Comparison of ENCODE assay signal across 10 cellular contexts in the genomic region with DNA sequence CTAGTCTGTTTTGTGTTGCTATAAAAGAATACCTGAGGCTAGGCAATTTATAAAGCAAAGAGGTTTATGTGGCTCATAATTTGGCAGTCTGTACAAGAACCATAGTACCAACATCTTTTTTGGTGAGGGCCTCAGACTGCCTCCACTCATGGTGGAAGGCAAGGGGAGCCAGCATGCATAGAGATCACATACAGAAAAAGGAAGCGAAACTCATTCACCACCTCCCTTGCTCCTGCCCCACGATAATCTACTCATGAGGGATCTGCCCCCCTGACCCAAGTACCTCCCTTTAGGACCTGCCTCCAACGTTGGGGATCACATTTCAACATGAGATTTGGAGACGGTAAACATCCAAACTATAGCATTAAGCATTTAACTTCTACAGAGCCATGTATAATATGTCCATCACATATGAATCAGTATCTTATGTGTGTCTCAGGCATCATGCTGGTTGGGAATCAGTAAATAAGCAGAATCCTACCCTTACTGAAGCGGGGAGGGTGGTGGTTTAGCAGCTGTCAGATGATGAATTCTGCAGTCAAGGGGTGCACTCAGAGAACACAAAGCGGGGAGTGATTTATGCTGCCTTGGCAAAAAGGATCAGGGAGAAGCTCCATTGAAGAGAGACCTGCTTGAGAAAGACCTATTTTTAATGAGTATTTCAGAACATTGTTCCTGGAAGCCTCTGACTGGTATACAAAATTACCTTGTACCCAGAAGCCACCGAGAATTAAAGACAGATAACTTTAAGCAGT. TPM values are rescaled to one million over a fixed set of nuclear protein-coding genes. Genes with fewer than 3 reads are reported as not detected.
DNase-seq lines count a peak whose midpoint lies in the region; ATAC-seq, FAIRE-seq and TF ChIP-seq lines count a peak whose summit lies in the region.
"Had no signal": no experiment of that assay in that cellular context is flagged by ENCODE, and none has a peak within 500 bp of the region (broad histone marks: within the 10 kb centered on the region; RNA-seq: fewer than 3 reads in every experiment).

No MANE protein-coding gene starts in this region.

- no peaks in the 10 kb centered on the region for H3K4me1 Mint-ChIP-seq in CD8-positive, alpha-beta memory T cell
- peaks cover 0 to 8% (median under 1%) of the 10 kb centered on the region in 4 donors for H3K4me1 Mint-ChIP-seq in naive thymus-derived CD8-positive, alpha-beta T cell

- POLR2A ChIA-PET in K562 (lab: Yijun Ruan, JAX), result interaction anchor here (0.6 to 2.3 kb wide), 4 partner anchors 9 to 1739 kb away, joined by 3 to 11 read pairs (median 3); no protein-coding TSS in a partner anchor
- POLR2A ChIA-PET in CD8-positive, alpha-beta memory T cell (lab: Charles Lee), result no interaction called here
- POLR2A ChIA-PET in naive thymus-derived CD8-positive, alpha-beta T cell (lab: Charles Lee), result no interaction called here

- WGBS in K562 (ENCODE audit: insufficient coverage, low coverage, missing lambda C conversion rate), result 67% methylated on average over 7 of the region's 7 CpGs

- CTCF ChIA-PET in K562 (lab: Yijun Ruan, JAX; ENCODE audit: low intra/inter-chr PET ratio), result no interaction called here
- CTCF ChIA-PET in CD8-positive, alpha-beta memory T cell (lab: Charles Lee), result interaction anchor here (0.6 to 0.9 kb wide), 2 partner anchors 44 to 206 kb away, joined by 3 read pairs; no protein-coding TSS in a partner anchor

- H3K36me3 ChIP-seq in K562 (ENCODE audit: control insufficient read depth, insufficient read depth, low read length) (peaks cover 98% of the 10 kb centered on the region), WERI-Rb-1 (peaks cover 86% of the 10 kb centered on the region)
- H3K36me3 ChIP-seq in CD8-positive, alpha-beta memory T cell (ENCODE audit: insufficient read depth, low read length), result peaks cover 58% of the 10 kb centered on the region

- no peak for TF ChIP-seq CTCF in K562 (IDR thresholded peaks at IDR 0.05 in 2 of 3, conservative IDR thresholded peaks at IDR 0.05 in 1 of 3; ENCODE audit: insufficient read depth in 2 of 3, low read depth in 1 of 3, low read length in 3 of 3)
- no peak for TF ChIP-seq CTCF in WERI-Rb-1 (IDR thresholded peaks at IDR 0.05; ENCODE audit: low read depth, low read length)

- in situ Hi-C loops in K562 (cut with MboI), result no loop called here

- H3K27ac ChIP-seq in K562 (ENCODE audit: extremely low read depth, low read depth, low read length) (no peak overlapping the region), WERI-Rb-1 (no peak overlapping the region)
- no peak overlapping the region for H3K27ac ChIP-seq in CD8-positive, alpha-beta memory T cell (ENCODE audit: low read depth, low read length)
- H3K27ac ChIP-seq: thoracic aorta had no signal

- DNase-seq in K562 (ENCODE audit: extremely low read depth in 1 of 4, low spot score in 3 of 4) (no peak), WERI-Rb-1 (no peak), inferior parietal cortex (ENCODE audit: extremely low spot score) (no peak)
- DNase-seq in CD8-positive, alpha-beta memory T cell, result no peak
- no peak for DNase-seq in naive thymus-derived CD8-positive, alpha-beta T cell
- DNase-seq: dorsolateral prefrontal cortex had no signal

- H3K4me1 ChIP-seq in K562 (replicated peaks in 1 of 2; ENCODE audit: control insufficient read depth in 2 of 2, insufficient read depth in 2 of 2, low read length in 2 of 2), result no peaks in the 10 kb centered on the region
- no peaks in the 10 kb centered on the region for H3K4me1 ChIP-seq in CD8-positive, alpha-beta memory T cell (ENCODE audit: insufficient read depth, low read length)

- H3K9me1 ChIP-seq in K562 (ENCODE audit: control insufficient read depth, insufficient read depth, low read length), result no peaks in the 10 kb centered on the region

- no peaks in the 10 kb centered on the region for H3K79me2 ChIP-seq in K562 (ENCODE audit: control insufficient read depth, insufficient read depth, low read length)

- H3K9me3 Mint-ChIP-seq in CD8-positive, alpha-beta memory T cell, result no peaks in the 10 kb centered on the region
- H3K9me3 Mint-ChIP-seq in naive thymus-derived CD8-positive, alpha-beta T cell, result no peaks in the 10 kb centered on the region

- ATAC-seq in GM18517 (IDR thresholded peaks at IDR 0.05; ENCODE audit: unreplicated experiment), result peak; percentile 96
- ATAC-seq in GM21529 (IDR thresholded peaks at IDR 0.05; ENCODE audit: unreplicated experiment), result peak; percentile 92
- ATAC-seq in HG03354 (IDR thresholded peaks at IDR 0.05; ENCODE audit: poor library complexity, severe bottlenecking, unreplicated experiment), result peak; percentile 91
- no peak for ATAC-seq in K562
- ATAC-seq in naive thymus-derived CD8-positive, alpha-beta T cell, result no peak

- no peak overlapping the region for H3K4me3 Mint-ChIP-seq in CD8-positive, alpha-beta memory T cell
- no peak overlapping the region for H3K4me3 Mint-ChIP-seq in naive thymus-derived CD8-positive, alpha-beta T cell

- H2AFZ ChIP-seq in K562 (ENCODE audit: low read depth, low read length), result no peak overlapping the region

- intact Hi-C loops in K562 (cut with micrococcal nuclease), result no loop called here

- H4K20me1 ChIP-seq in K562 (replicated peaks; ENCODE audit: control insufficient read depth, insufficient read depth, low read length), result no peaks in the 10 kb centered on the region

- no peak overlapping the region for H3K4me2 ChIP-seq in K562 (ENCODE audit: insufficient read depth, low read length)

- no peak for TF ChIP-seq RAD21 in K562 (CRISPR knock-in tag; conservative IDR thresholded peaks at IDR 0.05 in 1 of 2, IDR thresholded peaks at IDR 0.05 in 1 of 2)

- H3K27me3 ChIP-seq in K562 (ENCODE audit: control insufficient read depth in 2 of 2, insufficient read depth in 2 of 2, low read length in 2 of 2) (no peaks in the 10 kb centered on the region), WERI-Rb-1 (ENCODE audit: insufficient read depth, low read depth, severe bottlenecking) (no peaks in the 10 kb centered on the region)
- H3K27me3 ChIP-seq in CD8-positive, alpha-beta memory T cell (ENCODE audit: insufficient read depth, low read length, poor library complexity, severe bottlenecking), result no peaks in the 10 kb centered on the region
- H3K27me3 ChIP-seq: dorsolateral prefrontal cortex had no signal

- peak; percentile 11 for FAIRE-seq in K562 (lab: Jason Lieb, UNC)

- H3K27ac Mint-ChIP-seq in CD8-positive, alpha-beta memory T cell, result peak overlapping the region in 2 of 8 donors; percentile 55 to 62
- H3K27ac Mint-ChIP-seq in naive thymus-derived CD8-positive, alpha-beta T cell, result peak overlapping the region in 3 of 10 donors; percentile 9 to 54 (median 11)

- TF ChIP-seq EP300 in K562 (IDR thresholded peaks at IDR 0.05; ENCODE audit: low read length), result no peak

- no peak overlapping the region for H3K9ac ChIP-seq in K562 (ENCODE audit: insufficient read depth in 1 of 2, low read depth in 2 of 2, low read length in 2 of 2)

- H3K9me3 ChIP-seq in K562 (replicated peaks; ENCODE audit: control insufficient read depth, insufficient read depth, low read depth, low read length), result no peaks in the 10 kb centered on the region
- no peaks in the 10 kb centered on the region for H3K9me3 ChIP-seq in CD8-positive, alpha-beta memory T cell (ENCODE audit: low read length)
- no peaks in the 10 kb centered on the region for H3K9me3 ChIP-seq in WERI-Rb-1 (ENCODE audit: severe bottlenecking)
- H3K9me3 ChIP-seq: thoracic aorta had no signal

- BruUV-seq in K562 (replicated peaks; lab: Mats Ljungman, UMichigan), result no TSS peak

- peaks cover 42 to 97% (median 47%) of the 10 kb centered on the region in 3 donors for H3K36me3 Mint-ChIP-seq in CD8-positive, alpha-beta memory T cell
- peaks cover 3 to 98% (median 35%) of the 10 kb centered on the region in 3 donors for H3K36me3 Mint-ChIP-seq in naive thymus-derived CD8-positive, alpha-beta T cell

- H3K4me3 ChIP-seq in K562 (no peak overlapping the region), WERI-Rb-1 (ENCODE audit: low read depth, low read length) (no peak overlapping the region)
- no peak overlapping the region for H3K4me3 ChIP-seq in CD8-positive, alpha-beta memory T cell (ENCODE audit: low read length)
- H3K4me3 ChIP-seq: dorsolateral prefrontal cortex, thoracic aorta had no signal

- no peaks in the 10 kb centered on the region for H3K27me3 Mint-ChIP-seq in CD8-positive, alpha-beta memory T cell
- H3K27me3 Mint-ChIP-seq in naive thymus-derived CD8-positive, alpha-beta T cell, result no peaks in the 10 kb centered on the region

- TF ChIP-seq POLR2A in K562 (conservative IDR thresholded peaks at IDR 0.05), result no peak

RNA-seq across cellular contexts. Expression of gene HMGXB3, which starts 34.8 kb away (rescaled TPM):
- total RNA-seq in K562 (2011; cell fraction: chromatin; rRNA removed; ENCODE audit: low replicate concordance), result 126 and 156 TPM in 2 replicates
- total RNA-seq in K562 (2011; cell fraction: nucleolus; rRNA removed), result 104 and 109 TPM in 2 replicates
- 92.4 and 96.9 TPM in 2 replicates for total RNA-seq in K562 (2011; cell fraction: nucleoplasm; rRNA removed)
- 32.1 and 44.2 TPM in 2 replicates for total RNA-seq in K562 (2014; rRNA removed)
- total RNA-seq in K562 (2014; rRNA removed; fragmentation: Illumina TruSeq; extraction: Trizol), result 32.2 and 34.3 TPM in 2 replicates
- total RNA-seq in K562 (2015; rRNA removed; fragmentation: Illumina TruSeq; extraction: Trizol), result 32.2 and 34.7 TPM in 2 replicates
- 44.1 and 44.3 TPM in 2 replicates for total RNA-seq in K562 (2021)
- 44.0 and 47.5 TPM in 2 replicates for polyA plus RNA-seq in K562 (2011; rRNA removed)
- 37.8 and 42.6 TPM in 2 replicates for polyA plus RNA-seq in K562 (2011; cell fraction: cytosol; rRNA removed)
- 119 and 131 TPM in 2 replicates for polyA plus RNA-seq in K562 (2011; cell fraction: nucleus; rRNA removed)
- polyA plus RNA-seq in K562 (2012), result 26.6 and 30.2 TPM in 2 replicates
- polyA plus RNA-seq in K562 (2014; fragmentation: Illumina TruSeq; extraction: Trizol), result 40.0 and 41.0 TPM in 2 replicates
- polyA plus RNA-seq in K562 (2014; fragmentation: Nextera tagmentation; extraction: Ambion mirVana), result 1 to 10 TPM; 1.8 to 2.1 TPM
- 31.7 and 31.9 TPM in 2 replicates for polyA plus RNA-seq in K562 (2014; rRNA removed)
- polyA minus RNA-seq in K562 (2011; rRNA and poly(A)+ RNA removed), result 61.8 and 62.5 TPM in 2 replicates
- polyA minus RNA-seq in K562 (2011; cell fraction: cytosol; rRNA and poly(A)+ RNA removed), result 33.1 and 34.0 TPM in 2 replicates
- polyA minus RNA-seq in K562 (2011; cell fraction: nucleus; rRNA and poly(A)+ RNA removed), result 49.3 and 58.9 TPM in 2 replicates
- total RNA-seq in CD8-positive, alpha-beta memory T cell, result 10 to 100 TPM; 36.8 to 40.7 TPM
- 15.3 TPM for polyA plus RNA-seq in CD8-positive, alpha-beta memory T cell
- total RNA-seq in naive thymus-derived CD8-positive, alpha-beta T cell, result 10 to 100 TPM; 33.8 to 36.5 TPM
- 10 to 100 TPM in 1 of 3 donors, 1 to 10 TPM in 2; 4.6 to 13.1 (median 6.1) TPM for polyA plus RNA-seq in naive thymus-derived CD8-positive, alpha-beta T cell

RNA-seq across cellular contexts. Expression of gene TIGD6, which starts 34.9 kb away (rescaled TPM):
- 8.2 and 12.4 TPM in 2 replicates for total RNA-seq in K562 (2011; cell fraction: chromatin; rRNA removed; ENCODE audit: low replicate concordance)
- 5.2 and 6.6 TPM in 2 replicates for total RNA-seq in K562 (2011; cell fraction: nucleolus; rRNA removed)
- 12.1 and 13.1 TPM in 2 replicates for total RNA-seq in K562 (2011; cell fraction: nucleoplasm; rRNA removed)
- total RNA-seq in K562 (2014; rRNA removed), result 3.9 and 5.2 TPM in 2 replicates
- total RNA-seq in K562 (2014; rRNA removed; fragmentation: Illumina TruSeq; extraction: Trizol), result 3.9 and 4.3 TPM in 2 replicates
- total RNA-seq in K562 (2015; rRNA removed; fragmentation: Illumina TruSeq; extraction: Trizol), result 3.8 and 4.3 TPM in 2 replicates
- 4.3 and 4.4 TPM in 2 replicates for total RNA-seq in K562 (2021)
- polyA plus RNA-seq in K562 (2011; rRNA removed), result 4.9 and 5.1 TPM in 2 replicates
- 5.7 TPM in 2 replicates for polyA plus RNA-seq in K562 (2011; cell fraction: cytosol; rRNA removed)
- 14.9 and 16.9 TPM in 2 replicates for polyA plus RNA-seq in K562 (2011; cell fraction: nucleus; rRNA removed)
- 4.9 and 5.4 TPM in 2 replicates for polyA plus RNA-seq in K562 (2012)
- polyA plus RNA-seq in K562 (2014; fragmentation: Illumina TruSeq; extraction: Trizol), result 6.3 and 7.0 TPM in 2 replicates
- polyA plus RNA-seq in K562 (2014; fragmentation: Nextera tagmentation; extraction: Ambion mirVana), result 1 to 10 TPM; 1.8 to 2.3 TPM
- polyA plus RNA-seq in K562 (2014; rRNA removed), result 3.1 and 4.0 TPM in 2 replicates
- 9.4 and 9.9 TPM in 2 replicates for polyA minus RNA-seq in K562 (2011; rRNA and poly(A)+ RNA removed)
- polyA minus RNA-seq in K562 (2011; cell fraction: cytosol; rRNA and poly(A)+ RNA removed), result 1.0 and 2.7 TPM in 2 replicates
- 4.8 and 8.7 TPM in 2 replicates for polyA minus RNA-seq in K562 (2011; cell fraction: nucleus; rRNA and poly(A)+ RNA removed)
- total RNA-seq in CD8-positive, alpha-beta memory T cell, result 1 to 10 TPM; 3.0 to 3.1 TPM
- polyA plus RNA-seq in CD8-positive, alpha-beta memory T cell, result 1.5 TPM
- total RNA-seq in naive thymus-derived CD8-positive, alpha-beta T cell, result 1 to 10 TPM; 6.0 to 6.3 TPM
- 1 to 10 TPM; 2.7 to 4.5 (median 3.6) TPM for polyA plus RNA-seq in naive thymus-derived CD8-positive, alpha-beta T cell

RNA-seq across cellular contexts. Expression of gene CSF1R, which starts 51.0 kb away (rescaled TPM):
- not detected in 2 replicates for total RNA-seq in K562 (2011; cell fraction: chromatin; rRNA removed; ENCODE audit: low replicate concordance)
- not detected in 2 replicates for total RNA-seq in K562 (2011; cell fraction: nucleolus; rRNA removed)
- total RNA-seq in K562 (2011; cell fraction: nucleoplasm; rRNA removed), result not detected in 2 replicates
- total RNA-seq in K562 (2014; rRNA removed), result not detected in 2 replicates
- not detected in 2 replicates for total RNA-seq in K562 (2014; rRNA removed; fragmentation: Illumina TruSeq; extraction: Trizol)
- total RNA-seq in K562 (2015; rRNA removed; fragmentation: Illumina TruSeq; extraction: Trizol), result not detected in 2 replicates
- 0.20 and 0.22 TPM in 2 replicates for total RNA-seq in K562 (2021)
- polyA plus RNA-seq in K562 (2011; rRNA removed), result 0.03 TPM in 1 of 2 replicates, not detected in the other
- polyA plus RNA-seq in K562 (2011; cell fraction: cytosol; rRNA removed), result 0.03 TPM in 1 of 2 replicates, not detected in the other
- 0.13 TPM in 1 of 2 replicates, not detected in the other for polyA plus RNA-seq in K562 (2011; cell fraction: nucleus; rRNA removed)
- 0.12 TPM in 1 of 2 replicates, not detected in the other for polyA plus RNA-seq in K562 (2012)
- polyA plus RNA-seq in K562 (2014; fragmentation: Illumina TruSeq; extraction: Trizol), result not detected in 2 replicates
- not detected for polyA plus RNA-seq in K562 (2014; fragmentation: Nextera tagmentation; extraction: Ambion mirVana)
- 0.64 TPM in 1 of 2 replicates, not detected in the other for polyA plus RNA-seq in K562 (2014; rRNA removed)
- 0.39 TPM in 1 of 2 replicates, not detected in the other for polyA minus RNA-seq in K562 (2011; rRNA and poly(A)+ RNA removed)
- not detected in 2 replicates for polyA minus RNA-seq in K562 (2011; cell fraction: cytosol; rRNA and poly(A)+ RNA removed)
- polyA minus RNA-seq in K562 (2011; cell fraction: nucleus; rRNA and poly(A)+ RNA removed), result not detected in 2 replicates
- total RNA-seq in CD8-positive, alpha-beta memory T cell, result 1 to 10 TPM; 1.7 to 2.7 TPM
- 0.59 TPM for polyA plus RNA-seq in CD8-positive, alpha-beta memory T cell
- total RNA-seq in naive thymus-derived CD8-positive, alpha-beta T cell, result 1 to 10 TPM; 1.0 to 1.5 TPM
- under 1 TPM; 0.07 to 0.82 (median 0.55) TPM for polyA plus RNA-seq in naive thymus-derived CD8-positive, alpha-beta T cell

Comparison
In these comparisons a context has a peak if more than half of its experiments do, and no peak if none do; other contexts are left out.
1. ATAC-seq: peak in GM18517 (single experiment), GM21529 (single experiment) and HG03354 (single experiment); none in K562 (single experiment) and naive thymus-derived CD8-positive, alpha-beta T cell (0 of 2).